Comparison of ENCODE assay signal across 10 cellular contexts in genomic region chr2:118059919-118060478, GRCh38. TPM values are rescaled to one million over a fixed set of nuclear protein-coding genes. Genes with fewer than 3 reads are reported as not detected.
DNase-seq lines count a peak whose midpoint lies in the region; ATAC-seq and TF ChIP-seq lines count a peak whose summit lies in the region.
"Had no signal": no experiment of that assay in that cellular context is flagged by ENCODE, and none has a peak within 500 bp of the region (broad histone marks: within the 10 kb centered on the region; RNA-seq: fewer than 3 reads in every experiment).

No MANE protein-coding gene starts in this region.

- H3K27me3 Mint-ChIP-seq in naive thymus-derived CD8-positive, alpha-beta T cell: peaks cover 19 to 56% (median 31%) of the 10 kb centered on the region in 5 donors

- peak overlapping the region; percentile 48 for H3K4me2 ChIP-seq in OCI-LY3 (ENCODE audit: low read length)

- no peaks in the 10 kb centered on the region for H4K20me1 ChIP-seq in OCI-LY3 (ENCODE audit: insufficient read depth, low read length)

- H2AFZ ChIP-seq in OCI-LY3 (ENCODE audit: low read depth, low read length): peak overlapping the region; percentile 86

- no peaks in the 10 kb centered on the region for H3K36me3 ChIP-seq in OCI-LY3 (replicated peaks; ENCODE audit: low read depth, low read length)

- intact Hi-C loops in left ventricle myocardium superior (cut with micrococcal nuclease): no loop called here

- H3K79me2 ChIP-seq in OCI-LY3 (ENCODE audit: low read length): no peaks in the 10 kb centered on the region

- H3K27ac Mint-ChIP-seq in naive thymus-derived CD8-positive, alpha-beta T cell: no peak overlapping the region

- DNase-seq in AG04450 (ENCODE audit: low read depth, low spot score) (peak; percentile 34), GM12865 (ENCODE audit: low read depth) (peak; percentile 76), fibroblast of villous mesenchyme (ENCODE audit: low read depth) (peak; percentile 79), HUDEP-2 (lab: John Stamatoyannopoulos, UW; ENCODE audit: unreplicated experiment in 76 of 76) (no peak), left ventricle myocardium superior (no peak), SHP77 (lab: John Stamatoyannopoulos, UW) (no peak)
- no peak for DNase-seq in naive thymus-derived CD8-positive, alpha-beta T cell
- DNase-seq: KBM-7 had no signal

- no peaks in the 10 kb centered on the region for H3K36me3 Mint-ChIP-seq in naive thymus-derived CD8-positive, alpha-beta T cell

- H3K27me3 ChIP-seq in AG04450 (ENCODE audit: control insufficient read depth, insufficient read depth, low read length) (peaks cover 3% of the 10 kb centered on the region), OCI-LY3 (ENCODE audit: low read depth, low read length) (no peaks in the 10 kb centered on the region)

- H3K9me3 Mint-ChIP-seq in naive thymus-derived CD8-positive, alpha-beta T cell: no peaks in the 10 kb centered on the region

- H3K27ac ChIP-seq in AG04450 (ENCODE audit: low read depth, low read length) (no peak overlapping the region), OCI-LY3 (ENCODE audit: low read length) (peak overlapping the region; percentile 35)

- H3K4me1 ChIP-seq in OCI-LY3 (ENCODE audit: low read length): peaks cover 66% of the 10 kb centered on the region

- POLR2A ChIA-PET in AG04450 (lab: Yijun Ruan, JAX): no interaction called here
- POLR2A ChIA-PET in naive thymus-derived CD8-positive, alpha-beta T cell (lab: Charles Lee): no interaction called here

- H3K4me1 Mint-ChIP-seq in naive thymus-derived CD8-positive, alpha-beta T cell: peaks cover 0 to 31% (median 1%) of the 10 kb centered on the region in 4 donors

- H3K9ac ChIP-seq in OCI-LY3 (ENCODE audit: low read length): peak overlapping the region; percentile 32

- H3K9me3 ChIP-seq in AG04450 (ENCODE audit: control insufficient read depth, insufficient read depth, low read length) (no peaks in the 10 kb centered on the region), OCI-LY3 (ENCODE audit: insufficient read depth, low read length) (no peaks in the 10 kb centered on the region)

- no peak for ATAC-seq in naive thymus-derived CD8-positive, alpha-beta T cell
- ATAC-seq in left ventricle myocardium superior: no peak
- ATAC-seq: Panc1 had no signal

- no peak for TF ChIP-seq CTCF in AG04450 (IDR thresholded peaks at IDR 0.05; ENCODE audit: low read depth, low read length)
- no peak for TF ChIP-seq CTCF in GM12865 (IDR thresholded peaks at IDR 0.05; ENCODE audit: insufficient read depth, low read depth, low read length, missing control alignments)
- no peak for TF ChIP-seq CTCF in OCI-LY3 (IDR thresholded peaks at IDR 0.05; ENCODE audit: low read depth, low read length)
- TF ChIP-seq CTCF in fibroblast of villous mesenchyme (IDR thresholded peaks at IDR 0.05; ENCODE audit: insufficient read depth, low read depth, low read length): no peak

- no peak overlapping the region for H3K4me3 ChIP-seq in AG04450 (ENCODE audit: low read depth, low read length)
- no peak overlapping the region for H3K4me3 ChIP-seq in GM12865 (ENCODE audit: low read depth, low read length)
- H3K4me3 ChIP-seq in OCI-LY3 (ENCODE audit: low read length): no peak overlapping the region
- H3K4me3 ChIP-seq in fibroblast of villous mesenchyme (ENCODE audit: low read depth, low read length): no peak overlapping the region

- no peak overlapping the region for H3K4me3 Mint-ChIP-seq in naive thymus-derived CD8-positive, alpha-beta T cell

- CTCF ChIA-PET in AG04450 (lab: Charles Lee): interaction anchor here (4.8 to 6.6 kb wide), 2 partner anchors 13 to 27 kb away, joined by 24 to 65 read pairs; no protein-coding TSS in a partner anchor

RNA-seq across cellular contexts. Expression of gene INSIG2, which starts 28.3 kb away (rescaled TPM):
- 12.8 and 19.3 TPM in 2 replicates for polyA plus RNA-seq in AG04450 (2011; rRNA removed)
- 5.9 and 8.6 TPM in 2 replicates for polyA minus RNA-seq in AG04450 (2011; rRNA and poly(A)+ RNA removed)
- total RNA-seq in fibroblast of villous mesenchyme (6.1 and 13.0 TPM in 2 replicates), left ventricle myocardium superior (12.0 TPM)
- 10 to 100 TPM; 24.0 to 25.6 TPM for total RNA-seq in naive thymus-derived CD8-positive, alpha-beta T cell
- polyA plus RNA-seq in naive thymus-derived CD8-positive, alpha-beta T cell: 10 to 100 TPM; 21.7 to 28.2 (median 23.3) TPM

RNA-seq across cellular contexts. Expression of gene CCDC93, which starts 46.1 kb away (rescaled TPM):
- polyA plus RNA-seq in AG04450 (2011; rRNA removed): 17.7 and 19.9 TPM in 2 replicates
- 19.9 and 24.8 TPM in 2 replicates for polyA minus RNA-seq in AG04450 (2011; rRNA and poly(A)+ RNA removed)
- total RNA-seq in fibroblast of villous mesenchyme (21.9 and 28.1 TPM in 2 replicates), left ventricle myocardium superior (25.2 TPM)
- 10 to 100 TPM; 67.9 to 72.7 TPM for total RNA-seq in naive thymus-derived CD8-positive, alpha-beta T cell
- 1 to 10 TPM; 2.7 to 6.4 (median 3.8) TPM for polyA plus RNA-seq in naive thymus-derived CD8-positive, alpha-beta T cell

Comparison
In these comparisons a context has a peak if more than half of its experiments do, and no peak if none do; other contexts are left out.
1. DNase-seq: peak in AG04450 (single experiment), GM12865 (single experiment) and fibroblast of villous mesenchyme (single experiment); none in naive thymus-derived CD8-positive, alpha-beta T cell (0 of 10), HUDEP-2 (0 of 76), left ventricle myocardium superior (single experiment) and SHP77 (0 of 2).